23 cellular contexts compared by ENCODE assay signal in genomic region chr5:170721681-170722080, GRCh38.
"Had no signal": no experiment of that assay in that cellular context is flagged by ENCODE, and none has a peak within 500 bp of the region (broad histone marks: within the 10 kb centered on the region; RNA-seq: fewer than 3 reads in every experiment).

No MANE protein-coding gene starts in this region.

- H3K4me1 Mint-ChIP-seq: endodermal cell; immature natural killer cell; memory B cell; naive thymus-derived CD4-positive, alpha-beta T cell had no signal

- ATAC-seq: effector memory CD8-positive, alpha-beta T cell; esophagus mucosa; foreskin keratinocyte; gastroesophageal sphincter; heart left ventricle; left cardiac atrium; left lung; left ventricle myocardium superior; lower lobe of right lung; naive thymus-derived CD4-positive, alpha-beta T cell had no signal

- H3K9me3 ChIP-seq: gastroesophageal sphincter, heart left ventricle, left lung, lower lobe of right lung had no signal

- H3K9me3 Mint-ChIP-seq: dendritic cell treated with granulocyte-macrophage colony-stimulating factor and Interleukin-4, amounts not matched to agents 40 ng/mL and 50 ng/mL, for 4 days; effector memory CD8-positive, alpha-beta T cell; immature natural killer cell; memory B cell had no signal

- H3K27ac ChIP-seq: coronary artery, epithelial cell of prostate, foreskin keratinocyte, gastroesophageal sphincter, heart left ventricle, hepatocyte, left lung, lower lobe of right lung had no signal

- H3K4me1 ChIP-seq: foreskin keratinocyte, gastroesophageal sphincter, heart left ventricle, left lung, lower lobe of right lung had no signal

- H3K4me3 ChIP-seq: coronary artery, gastroesophageal sphincter, heart left ventricle, hepatocyte, left lung, lower lobe of right lung had no signal

- DNase-seq: effector CD8-positive, alpha-beta T cell; effector memory CD8-positive, alpha-beta T cell; endodermal cell; erythroblast; foreskin keratinocyte; heart left ventricle; hypothalamus; immature natural killer cell; left cardiac atrium; left lung; left ventricle myocardium superior; lower lobe of right lung; mammary epithelial cell; mesendoderm; midbrain; naive thymus-derived CD4-positive, alpha-beta T cell had no signal

- H3K36me3 ChIP-seq: gastroesophageal sphincter, heart left ventricle, left lung, lower lobe of right lung had no signal

- H3K27me3 ChIP-seq: heart left ventricle, hepatocyte had no signal

- H3K4me3 Mint-ChIP-seq: dendritic cell treated with granulocyte-macrophage colony-stimulating factor and Interleukin-4, amounts not matched to agents 40 ng/mL and 50 ng/mL, for 4 days; effector memory CD8-positive, alpha-beta T cell; endodermal cell; immature natural killer cell; memory B cell; naive thymus-derived CD4-positive, alpha-beta T cell had no signal

- H3K36me3 Mint-ChIP-seq: immature natural killer cell; memory B cell; naive thymus-derived CD4-positive, alpha-beta T cell had no signal

- H3K27ac Mint-ChIP-seq: dendritic cell treated with granulocyte-macrophage colony-stimulating factor and Interleukin-4, amounts not matched to agents 40 ng/mL and 50 ng/mL, for 4 days; effector memory CD8-positive, alpha-beta T cell; endodermal cell; immature natural killer cell; memory B cell; naive thymus-derived CD4-positive, alpha-beta T cell had no signal
